9 cellular contexts compared by ENCODE assay signal in genomic region chr5:72109625-72110024, GRCh38. TPM values are rescaled to one million over a fixed set of nuclear protein-coding genes. Genes with fewer than 3 reads are reported as not detected.
DNase-seq lines count a peak whose midpoint lies in the region; ATAC-seq, FAIRE-seq and TF ChIP-seq lines count a peak whose summit lies in the region.
"Had no signal": no experiment of that assay in that cellular context is flagged by ENCODE, and none has a peak within 500 bp of the region (broad histone marks: within the 10 kb centered on the region; RNA-seq: fewer than 3 reads in every experiment).

No MANE protein-coding gene starts in this region.

- POLR2A ChIA-PET in endothelial cell of umbilical vein (lab: Charles Lee), result no interaction called here

- H3K4me3 Mint-ChIP-seq in neural progenitor cell, result peak overlapping the region; percentile 98

- H3K9ac ChIP-seq in endothelial cell of umbilical vein (replicated peaks; ENCODE audit: extremely low read depth, insufficient read depth, low read length), result peak overlapping the region; percentile 86
- H3K9ac ChIP-seq in neural progenitor cell, result no peak overlapping the region

- H3K9me1 ChIP-seq in endothelial cell of umbilical vein (replicated peaks; ENCODE audit: control insufficient read depth, extremely low read depth, insufficient read depth, low read length), result no peaks in the 10 kb centered on the region

- H3K79me2 ChIP-seq in endothelial cell of umbilical vein (ENCODE audit: control insufficient read depth, insufficient read depth, low read length) (peaks cover 71% of the 10 kb centered on the region), neural progenitor cell (ENCODE audit: low read depth) (peaks cover 79% of the 10 kb centered on the region)

- DNase-seq in Caki2 (ENCODE audit: low read depth) (peak; percentile 75), NCI-H2227 treated with DMSO at 0.1 percent for 48 hours (lab: John Stamatoyannopoulos, UW) (peak; percentile 30), endothelial cell of umbilical vein (ENCODE audit: low read depth, low spot score) (no peak), neural progenitor cell (ENCODE audit: low spot score) (peak; percentile 50), NCI-H2029 (lab: John Stamatoyannopoulos, UW) (no peak)
- DNase-seq in stimulated activated naive CD4-positive, alpha-beta T cell treated with Interleukin-2 at 50 U/mL for 16 hours (lab: John Stamatoyannopoulos, UW), result no peak

- TF ChIP-seq CTCF in endothelial cell of umbilical vein (IDR thresholded peaks at IDR 0.05; ENCODE audit: extremely low read depth in 1 of 2, insufficient read depth in 1 of 2, low read depth in 1 of 2, low read length in 2 of 2), result no peak
- no peak for TF ChIP-seq CTCF in neural progenitor cell (IDR thresholded peaks at IDR 0.05)

- peaks cover 4% of the 10 kb centered on the region for H4K20me1 ChIP-seq in endothelial cell of umbilical vein (replicated peaks; ENCODE audit: control insufficient read depth, extremely low read depth, insufficient read depth, low read length)
- peaks cover 53% of the 10 kb centered on the region for H4K20me1 ChIP-seq in neural progenitor cell (ENCODE audit: low read depth)

- peaks cover 51% of the 10 kb centered on the region for H3K4me1 ChIP-seq in endothelial cell of umbilical vein (ENCODE audit: control insufficient read depth, extremely low read depth, insufficient read depth, low read length)
- H3K4me1 ChIP-seq in neural progenitor cell, result peaks cover 48% of the 10 kb centered on the region

- H3K27ac Mint-ChIP-seq in neural progenitor cell, result peak overlapping the region; percentile 92
- H3K27ac Mint-ChIP-seq: stimulated activated effector memory CD8-positive, alpha-beta T cell treated with anti-CD3 and anti-CD28 coated beads, Interleukin-12 subunit alpha, Interleukin-12 subunit beta, amount 100 ng/mL, for 72 hours had no signal

- peaks cover 32% of the 10 kb centered on the region for H3K36me3 Mint-ChIP-seq in neural progenitor cell
- H3K36me3 Mint-ChIP-seq: stimulated activated effector memory CD8-positive, alpha-beta T cell treated with anti-CD3 and anti-CD28 coated beads, Interleukin-12 subunit alpha, Interleukin-12 subunit beta, amount 100 ng/mL, for 72 hours had no signal

- ATAC-seq in GM21576 (IDR thresholded peaks at IDR 0.05; ENCODE audit: unreplicated experiment), result no peak
- ATAC-seq in GM18867 (IDR thresholded peaks at IDR 0.05; ENCODE audit: unreplicated experiment), result no peak
- ATAC-seq: stimulated activated effector memory CD8-positive, alpha-beta T cell treated with anti-CD3 and anti-CD28 coated beads, Interleukin-12 subunit alpha, Interleukin-12 subunit beta, amount 100 ng/mL, for 72 hours had no signal

- peaks cover 44% of the 10 kb centered on the region for H3F3A ChIP-seq in neural progenitor cell (ENCODE audit: low read depth)

- no peak overlapping the region for H3K27ac ChIP-seq in endothelial cell of umbilical vein (ENCODE audit: insufficient read depth, low read depth, low read length)
- H3K27ac ChIP-seq in neural progenitor cell, result no peak overlapping the region

- no peak for FAIRE-seq in endothelial cell of umbilical vein (lab: Jason Lieb, UNC)

- dilution Hi-C loops in endothelial cell of umbilical vein (cut with MboI; ENCODE audit: extremely low pct_ligation_motif_present, low sequenced_read_pairs), result no loop called here

- in situ Hi-C loops in Caki2 (cut with HindIII; ENCODE audit: low pct_unique_long_range_greater_than_20kb, low sequenced_read_pairs), result no loop called here

- H3K36me3 ChIP-seq in endothelial cell of umbilical vein (ENCODE audit: control insufficient read depth in 2 of 2, extremely low read depth in 1 of 2, insufficient read depth in 2 of 2, low read length in 2 of 2) (peaks cover 0 to 10% of the 10 kb centered on the region in 2 experiments), neural progenitor cell (no peaks in the 10 kb centered on the region)

- H3K4me2 ChIP-seq in endothelial cell of umbilical vein (ENCODE audit: insufficient read depth, low read length) (peak overlapping the region; percentile 97), neural progenitor cell (peak overlapping the region; percentile 93)

- BruUV-seq in endothelial cell of umbilical vein (replicated peaks; lab: Mats Ljungman, UMichigan), result no TSS peak

- peaks cover 3% of the 10 kb centered on the region for H3K27me3 Mint-ChIP-seq in neural progenitor cell (ENCODE audit: insufficient read depth, low read depth)

- H2AFZ ChIP-seq in endothelial cell of umbilical vein (ENCODE audit: low read depth, low read length) (no peak overlapping the region), neural progenitor cell (replicated peaks) (no peak overlapping the region)

- H3K27me3 ChIP-seq in endothelial cell of umbilical vein (ENCODE audit: control insufficient read depth in 2 of 2, insufficient read depth in 2 of 2, low read length in 2 of 2) (no peaks in the 10 kb centered on the region), neural progenitor cell (no peaks in the 10 kb centered on the region)

- no peak for TF ChIP-seq POLR2A in endothelial cell of umbilical vein (IDR thresholded peaks at IDR 0.05; ENCODE audit: low read depth, low read length)

- peaks cover 59% of the 10 kb centered on the region for H3K4me1 Mint-ChIP-seq in neural progenitor cell

- intact Hi-C loops in endothelial cell of umbilical vein (cut with micrococcal nuclease), result loop anchor here (5.0 kb wide), 3 partner anchors 58 to 187 kb away; no protein-coding TSS in a partner anchor

- no peaks in the 10 kb centered on the region for H3K9me3 Mint-ChIP-seq in neural progenitor cell
- H3K9me3 Mint-ChIP-seq: stimulated activated effector memory CD8-positive, alpha-beta T cell treated with anti-CD3 and anti-CD28 coated beads, Interleukin-12 subunit alpha, Interleukin-12 subunit beta, amount 100 ng/mL, for 72 hours had no signal

- H3K9me3 ChIP-seq in endothelial cell of umbilical vein (replicated peaks; ENCODE audit: control insufficient read depth, insufficient read depth, low read length), result no peaks in the 10 kb centered on the region
- no peaks in the 10 kb centered on the region for H3K9me3 ChIP-seq in neural progenitor cell (ENCODE audit: low read depth)

- H3K4me3 ChIP-seq in endothelial cell of umbilical vein (replicated peaks in 1 of 3; ENCODE audit: insufficient read depth in 1 of 3, low read depth in 1 of 3, low read length in 3 of 3) (peak overlapping the region; percentile 91 to 98 (median 97)), neural progenitor cell (peak overlapping the region; percentile 95)

- CTCF ChIA-PET in endothelial cell of umbilical vein (lab: Charles Lee), result interaction anchor here (0.9 to 1.8 kb wide), 3 partner anchors 244 to 327 kb away, joined by 3 to 9 read pairs (median 3); no protein-coding TSS in a partner anchor

TF ChIP-seq in endothelial cell of umbilical vein, 7 proteins besides CTCF, POLR2A, EP300 and RAD21:
- TF ChIP-seq GATA2 (IDR thresholded peaks at IDR 0.05; ENCODE audit: insufficient read depth, insufficient read length, low read depth, low read length) (no peak), MAX (IDR thresholded peaks at IDR 0.05; ENCODE audit: insufficient read depth, insufficient read length) (no peak)

RNA-seq across cellular contexts. Expression of gene MAP1B, which starts 2.4 kb away (rescaled TPM):
- 58.0 and 80.1 TPM in 2 replicates for total RNA-seq in Caki2 (2014; rRNA removed; shearing (Covaris generic); ENCODE audit: low replicate concordance)
- total RNA-seq in endothelial cell of umbilical vein, result 262 and 263 TPM in 2 replicates
- polyA plus RNA-seq in endothelial cell of umbilical vein, result 50.8 and 55.9 TPM in 2 replicates
- 38.6 and 41.2 TPM in 2 replicates for polyA plus RNA-seq in endothelial cell of umbilical vein (2011; cell fraction: cytosol; rRNA removed)
- polyA plus RNA-seq in endothelial cell of umbilical vein (2011; cell fraction: nucleus; rRNA removed), result 57.7 and 62.1 TPM in 2 replicates
- polyA plus RNA-seq in endothelial cell of umbilical vein (2012), result 61.2 and 80.8 TPM in 2 replicates
- polyA minus RNA-seq in endothelial cell of umbilical vein, result 303 and 314 TPM in 2 replicates
- not detected for polyA minus RNA-seq in endothelial cell of umbilical vein (2011; cell fraction: cytosol; rRNA and poly(A)+ RNA removed)
- polyA minus RNA-seq in endothelial cell of umbilical vein (2011; cell fraction: nucleus; rRNA and poly(A)+ RNA removed), result 184 and 190 TPM in 2 replicates
- 84.4 and 247 TPM in 2 replicates for total RNA-seq in neural progenitor cell (ENCODE audit: low replicate concordance)

Comparison
In these comparisons a context has a peak if more than half of its experiments do, and no peak if none do; other contexts are left out.
1. DNase-seq: peak in Caki2 (single experiment), NCI-H2227 treated with DMSO at 0.1 percent for 48 hours (single experiment) and neural progenitor cell (single experiment); none in endothelial cell of umbilical vein (single experiment), NCI-H2029 (single experiment) and stimulated activated naive CD4-positive, alpha-beta T cell treated with Interleukin-2 at 50 U/mL for 16 hours (single experiment).